ENCODE assay signal across 10 cellular contexts in the genomic region with DNA sequence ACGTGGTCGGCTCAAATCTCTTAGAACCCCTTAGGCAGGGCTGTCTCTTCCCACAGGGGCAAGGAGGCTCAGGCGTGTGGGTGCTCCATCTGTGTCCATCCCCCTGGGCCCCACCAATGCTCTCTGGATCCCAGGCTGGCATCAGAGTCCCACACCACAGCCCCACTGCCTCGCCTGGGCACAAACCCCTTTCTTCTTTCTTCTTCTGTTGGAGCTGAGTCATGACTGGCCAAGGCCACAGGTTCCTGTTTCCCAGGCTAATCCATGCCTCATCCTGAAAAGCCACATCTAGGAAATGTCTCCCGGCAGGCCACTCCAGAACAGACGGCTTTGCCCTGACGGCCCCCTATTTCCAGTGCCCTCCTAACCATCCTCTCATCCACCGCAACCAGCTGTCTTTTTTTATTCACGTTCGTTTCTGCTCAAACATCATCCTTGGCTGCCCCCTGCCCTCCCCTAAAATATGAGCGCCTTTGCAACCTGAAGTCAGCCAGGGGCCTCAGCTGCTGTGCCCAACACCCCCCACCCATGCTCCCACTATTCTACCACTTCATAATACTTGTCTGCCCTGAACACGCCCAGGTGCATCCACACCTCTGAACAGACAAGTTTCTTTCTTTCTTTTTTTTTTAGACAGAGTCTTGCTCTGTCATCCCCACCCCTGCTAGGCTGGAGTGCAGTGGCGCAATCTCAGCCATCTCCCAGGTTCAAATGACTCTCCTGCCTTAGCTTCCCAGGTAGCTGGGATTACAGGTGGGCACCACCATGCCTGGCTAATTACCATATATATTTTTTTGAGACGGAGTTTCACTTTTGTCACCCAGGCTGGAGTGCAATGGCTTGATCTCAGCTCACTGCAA. TPM values are rescaled to one million over a fixed set of nuclear protein-coding genes. Genes with fewer than 3 reads are reported as not detected.
A peak's percentile ranks its signal among the peaks of the same experiment; 100 is the strongest.
DNase-seq lines count a peak whose midpoint lies in the region; ATAC-seq and TF ChIP-seq lines count a peak whose summit lies in the region.
"Had no signal": no experiment of that assay in that cellular context is flagged by ENCODE, and none has a peak within 500 bp of the region (broad histone marks: within the 10 kb centered on the region; RNA-seq: fewer than 3 reads in every experiment).

No MANE protein-coding gene starts in this region.

- no peaks in the 10 kb centered on the region for H3K27me3 ChIP-seq in thoracic aorta (replicated peaks; ENCODE audit: insufficient read depth)

- ATAC-seq in left lobe of liver (peak; percentile 22), thoracic aorta (ENCODE audit: insufficient number of reproducible peaks, low FRiP score, low read depth) (no peak), GM21619 (IDR thresholded peaks at IDR 0.05; ENCODE audit: unreplicated experiment) (no peak)
- ATAC-seq: stimulated activated naive CD8-positive, alpha-beta T cell treated with anti-CD3 and anti-CD28 coated beads, Interleukin-15, amount 100 ng/mL, for 72 hours had no signal

- peaks cover 44 to 76% of the 10 kb centered on the region in 2 donors for H3K4me1 ChIP-seq in thoracic aorta (ENCODE audit: control insufficient read depth in 1 of 2, low read depth in 2 of 2)

- H3K27ac ChIP-seq in angular gyrus (ENCODE audit: low read depth, low read length) = peak overlapping the region; percentile 95
- H3K27ac ChIP-seq in thoracic aorta = peak overlapping the region; percentile 6 to 59

- H3K9me3 ChIP-seq in thoracic aorta = no peaks in the 10 kb centered on the region

- DNase-seq in KBM-7 (peak; percentile 41), left lobe of liver (ENCODE audit: low spot score) (no peak), thoracic aorta (ENCODE audit: low spot score) (no peak), COLO668 (lab: John Stamatoyannopoulos, UW; ENCODE audit: unreplicated experiment) (no peak)
- DNase-seq in activated CD4-positive, CD25-positive, alpha-beta regulatory T cell (lab: John Stamatoyannopoulos, UW) = no peak
- DNase-seq: posterior cingulate gyrus; stimulated activated naive CD8-positive, alpha-beta T cell treated with anti-CD3 and anti-CD28 coated beads, Interleukin-15, amount 100 ng/mL, for 72 hours had no signal

- in situ Hi-C loops in KBM-7 (cut with MboI; ENCODE audit: low pct_unique_long_range_greater_than_20kb, low sequenced_read_pairs) = no loop called here

- H3K36me3 ChIP-seq in thoracic aorta = peaks cover 7% of the 10 kb centered on the region

- no peak overlapping the region for H3K4me3 ChIP-seq in thoracic aorta

- TF ChIP-seq CTCF in thoracic aorta (IDR thresholded peaks at IDR 0.05) = no peak

RNA-seq across cellular contexts. Expression of gene CEP295NL, which starts 27.0 kb away (rescaled TPM):
- total RNA-seq in left lobe of liver (0.33 TPM), thoracic aorta (10 to 100 TPM in 1 of 2 donors, 1 to 10 TPM in 1; 6.8 to 13.0 TPM)
- total RNA-seq: activated T-helper 2 cell treated with anti-CD3 and anti-CD28 coated beads, Interferon-gamma antibody, Interleukin-2, Interleukin-4, amounts not matched to agents 10 μg/mL and 5 μg/mL and 100 μg/mL, durations not matched to agents 14 hours and 24 hours and 36 hours had no signal

RNA-seq across cellular contexts. Expression of gene USP36, which starts 35.4 kb away (rescaled TPM):
- total RNA-seq in left lobe of liver (21.8 TPM), thoracic aorta (10 to 100 TPM; 40.3 to 95.9 TPM)

RNA-seq across cellular contexts. Expression of gene TIMP2, which starts 49.2 kb away (rescaled TPM):
- total RNA-seq in left lobe of liver = 26.4 TPM
- total RNA-seq in thoracic aorta = 100 to 1,000 TPM; 475 to 619 TPM

Comparison
In these comparisons a context has a peak if more than half of its experiments do, and no peak if none do; other contexts are left out.
1. RNA of gene TIMP2, which starts 49.2 kb away (total RNA-seq): 475 to 619 TPM in thoracic aorta; 26.4 TPM in left lobe of liver (single experiment); every median in the first group is over 10 times any median in the second.